ENCODE assay signal across 8 cellular contexts in the genomic region with DNA sequence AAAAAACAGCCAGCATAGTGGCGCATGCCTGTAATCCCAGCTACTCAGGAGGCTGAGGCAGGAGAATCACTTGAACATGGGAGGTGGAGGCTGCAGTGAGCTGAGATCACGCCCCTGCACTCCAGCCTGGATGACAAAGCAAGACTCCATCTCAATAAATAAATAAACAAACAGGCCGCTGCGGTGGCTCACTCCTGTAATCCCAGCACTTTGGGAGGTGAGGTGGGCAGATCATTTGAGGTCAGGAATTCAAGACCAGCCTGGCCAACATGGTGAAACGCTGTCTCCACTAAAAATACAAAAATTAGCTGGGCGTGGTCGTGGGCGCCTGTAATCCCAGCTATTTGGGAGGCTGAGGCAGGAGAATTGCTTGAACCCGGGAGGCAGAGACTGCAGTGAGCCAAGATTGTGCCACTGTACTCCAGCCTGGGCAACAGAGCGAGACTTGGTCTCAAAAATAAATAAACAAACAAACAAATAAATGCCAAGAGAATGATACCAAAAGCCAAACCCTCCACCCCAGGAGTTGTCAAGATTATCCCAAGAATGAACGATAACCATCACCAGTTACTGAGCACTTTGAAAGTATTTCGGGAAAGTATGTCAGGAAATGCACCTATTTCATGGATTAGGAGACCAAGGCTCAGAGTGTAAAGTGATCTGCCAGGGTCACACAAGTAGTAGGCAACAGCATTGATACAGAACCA. TPM values are rescaled to one million over a fixed set of nuclear protein-coding genes. Genes with fewer than 3 reads are reported as not detected.
DNase-seq lines count a peak whose midpoint lies in the region; ATAC-seq, FAIRE-seq and TF ChIP-seq lines count a peak whose summit lies in the region.
"Not testable (repeated sequence)": the region's sequence is repeated elsewhere in the genome, so short reads cannot be mapped to it uniquely, and the experiment has no call there.
"Had no signal": no experiment of that assay in that cellular context is flagged by ENCODE, and none has a peak within 500 bp of the region (broad histone marks: within the 10 kb centered on the region; RNA-seq: fewer than 3 reads in every experiment).

No MANE protein-coding gene starts in this region.

- POLR2A ChIA-PET in CD8-positive, alpha-beta memory T cell (lab: Charles Lee) = interaction anchor here (0.9 to 9.5 kb wide), 8 partner anchors 12 to 51 kb away, joined by 4 to 96 read pairs (median 8); a partner anchor contains a TSS
- POLR2A ChIA-PET in RWPE1 (lab: Yijun Ruan, JAX; ENCODE audit: low non-redundant PET) = not testable (repeated sequence)

- H3K27me3 Mint-ChIP-seq in CD8-positive, alpha-beta memory T cell; activated CD8-positive, alpha-beta memory T cell treated with anti-CD3 and anti-CD28 coated beads, Interleukin-2, amount 10 ng/mL, durations not matched to agents 7 days and 5 days; astrocyte (ENCODE audit: low read depth, unreplicated experiment); mesothelial cell of epicardium (ENCODE audit: low read depth): not testable (repeated sequence)

- 74 to 87% methylated on average over 4 to 5 of the region's 12 CpGs for WGBS in gastroesophageal sphincter (ENCODE audit: low coverage in 1 of 2), 2 donors
- 77 to 95% (median 89%) methylated on average over 12 of the region's 12 CpGs for WGBS in spleen, 5 donors

- peak overlapping the region; percentile 70 to 93 (median 83) for H3K4me3 Mint-ChIP-seq in CD8-positive, alpha-beta memory T cell
- peak overlapping the region; percentile 66 for H3K4me3 Mint-ChIP-seq in activated CD8-positive, alpha-beta memory T cell treated with anti-CD3 and anti-CD28 coated beads, Interleukin-2, amount 10 ng/mL, durations not matched to agents 7 days and 5 days
- H3K4me3 Mint-ChIP-seq in astrocyte (ENCODE audit: unreplicated experiment) = peak overlapping the region; percentile 13
- not testable (repeated sequence) for H3K4me3 Mint-ChIP-seq in mesothelial cell of epicardium

- intact Hi-C loops in spleen (cut with DNase I; ENCODE audit: low total_unique reads) = not testable (repeated sequence)

- FAIRE-seq in astrocyte (lab: Jason Lieb, UNC) = not testable (repeated sequence)

- H3K36me3 ChIP-seq in CD8-positive, alpha-beta memory T cell (ENCODE audit: insufficient read depth, low read length); gastroesophageal sphincter: not testable (repeated sequence)
- H3K36me3 ChIP-seq in astrocyte (ENCODE audit: insufficient read depth, low read length) = peaks cover 13% of the 10 kb centered on the region
- peaks cover 0 to 16% (median 0%) of the 10 kb centered on the region in 6 donors for H3K36me3 ChIP-seq in spleen

- H3K9me3 ChIP-seq in CD8-positive, alpha-beta memory T cell (ENCODE audit: low read length); astrocyte (ENCODE audit: insufficient read depth, low read depth, low read length); gastroesophageal sphincter; spleen: not testable (repeated sequence)

- H3K4me3 ChIP-seq in CD8-positive, alpha-beta memory T cell (ENCODE audit: low read length); astrocyte (ENCODE audit: insufficient read depth, low read depth, low read length); gastroesophageal sphincter: not testable (repeated sequence)
- H3K4me3 ChIP-seq in spleen = peak overlapping the region in 1 of 8 donors; percentile 58

- not testable (repeated sequence) for H3K9me3 Mint-ChIP-seq in CD8-positive, alpha-beta memory T cell; activated CD8-positive, alpha-beta memory T cell treated with anti-CD3 and anti-CD28 coated beads, Interleukin-2, amount 10 ng/mL, durations not matched to agents 7 days and 5 days (ENCODE audit: low read depth); astrocyte (ENCODE audit: unreplicated experiment); mesothelial cell of epicardium

- H3K9ac ChIP-seq in astrocyte (ENCODE audit: low read length) = not testable (repeated sequence)

- H3K4me1 Mint-ChIP-seq in CD8-positive, alpha-beta memory T cell = peaks cover 81 to 93% (median 92%) of the 10 kb centered on the region in 3 donors
- peaks cover 85% of the 10 kb centered on the region for H3K4me1 Mint-ChIP-seq in activated CD8-positive, alpha-beta memory T cell treated with anti-CD3 and anti-CD28 coated beads, Interleukin-2, amount 10 ng/mL, durations not matched to agents 7 days and 5 days
- H3K4me1 Mint-ChIP-seq in astrocyte (ENCODE audit: low read depth, unreplicated experiment) (peaks cover 51% of the 10 kb centered on the region), mesothelial cell of epicardium (peaks cover 46% of the 10 kb centered on the region)

- peaks cover 100% of the 10 kb centered on the region for H3K79me2 ChIP-seq in astrocyte (ENCODE audit: insufficient read depth, low read length)

- CTCF ChIA-PET in CD8-positive, alpha-beta memory T cell (lab: Charles Lee) = interaction anchor here (1.2 to 34.4 kb wide), 5 partner anchors 11 to 50 kb away, joined by 3 to 727 read pairs (median 6); a partner anchor contains a TSS
- CTCF ChIA-PET in RWPE1 (lab: Yijun Ruan, JAX) = not testable (repeated sequence)
- CTCF ChIA-PET in activated CD8-positive, alpha-beta memory T cell treated with anti-CD3 and anti-CD28 coated beads, Interleukin-2, amount 10 ng/mL, durations not matched to agents 7 days and 5 days (lab: Charles Lee) = interaction anchor here (1.2 to 25.9 kb wide), 6 partner anchors 11 to 50 kb away, joined by 3 to 768 read pairs (median 9); a partner anchor contains a TSS

- H2AFZ ChIP-seq in astrocyte (ENCODE audit: low read depth, low read length) = not testable (repeated sequence)

- H3K4me2 ChIP-seq in astrocyte (ENCODE audit: low read length) = not testable (repeated sequence)

- not testable (repeated sequence) for DNase-seq in CD8-positive, alpha-beta memory T cell; RWPE1 (ENCODE audit: low spot score); activated CD8-positive, alpha-beta memory T cell treated with anti-CD3 and anti-CD28 coated beads, Interleukin-2, amount 10 ng/mL, durations not matched to agents 7 days and 5 days; astrocyte (ENCODE audit: low read depth); mesothelial cell of epicardium (ENCODE audit: low spot score in 2 of 2, unreplicated experiment in 2 of 2); spleen

- not testable (repeated sequence) for ATAC-seq in activated CD8-positive, alpha-beta memory T cell treated with anti-CD3 and anti-CD28 coated beads, Interleukin-2, amount 10 ng/mL, durations not matched to agents 7 days and 5 days; gastroesophageal sphincter

- not testable (repeated sequence) for H3K27ac ChIP-seq in CD8-positive, alpha-beta memory T cell (ENCODE audit: low read depth, low read length); astrocyte (ENCODE audit: low read depth, low read length)
- H3K27ac ChIP-seq in RWPE1 (peak overlapping the region; percentile 91), gastroesophageal sphincter (peak overlapping the region in 3 of 4 donors; percentile 68 to 93 (median 93)), spleen (peak overlapping the region; percentile 19 to 97 (median 86))

- not testable (repeated sequence) for H3K27me3 ChIP-seq in CD8-positive, alpha-beta memory T cell (ENCODE audit: insufficient read depth, low read length, poor library complexity, severe bottlenecking); astrocyte (ENCODE audit: insufficient read depth, low read length); gastroesophageal sphincter
- H3K27me3 ChIP-seq in spleen (replicated peaks in 1 of 7) = peaks cover 0 to 63% (median 0%) of the 10 kb centered on the region in 7 donors

- peaks cover 8 to 27% (median 15%) of the 10 kb centered on the region in 3 donors for H3K36me3 Mint-ChIP-seq in CD8-positive, alpha-beta memory T cell
- H3K36me3 Mint-ChIP-seq in activated CD8-positive, alpha-beta memory T cell treated with anti-CD3 and anti-CD28 coated beads, Interleukin-2, amount 10 ng/mL, durations not matched to agents 7 days and 5 days = peaks cover 47% of the 10 kb centered on the region
- peaks cover 31% of the 10 kb centered on the region for H3K36me3 Mint-ChIP-seq in astrocyte (ENCODE audit: low read depth, unreplicated experiment)
- H3K36me3 Mint-ChIP-seq in mesothelial cell of epicardium = not testable (repeated sequence)

- not testable (repeated sequence) for TF ChIP-seq EP300 in gastroesophageal sphincter (IDR thresholded peaks at IDR 0.05)

- TF ChIP-seq CTCF in RWPE1 (conservative IDR thresholded peaks at IDR 0.05; ENCODE audit: low read depth); astrocyte (IDR thresholded peaks at IDR 0.05; ENCODE audit: insufficient read depth, low read depth, low read length); gastroesophageal sphincter (IDR thresholded peaks at IDR 0.05); mesothelial cell of epicardium (IDR thresholded peaks at IDR 0.05; ENCODE audit: unreplicated experiment); spleen (IDR thresholded peaks at IDR 0.05 in 8 of 11, conservative IDR thresholded peaks at IDR 0.05 in 3 of 11): not testable (repeated sequence)

- peak overlapping the region; percentile 85 to 98 (median 92) for H3K27ac Mint-ChIP-seq in CD8-positive, alpha-beta memory T cell
- peak overlapping the region; percentile 94 for H3K27ac Mint-ChIP-seq in activated CD8-positive, alpha-beta memory T cell treated with anti-CD3 and anti-CD28 coated beads, Interleukin-2, amount 10 ng/mL, durations not matched to agents 7 days and 5 days
- H3K27ac Mint-ChIP-seq in astrocyte (ENCODE audit: unreplicated experiment) = not testable (repeated sequence)
- H3K27ac Mint-ChIP-seq in mesothelial cell of epicardium = peak overlapping the region; percentile 36

- TF ChIP-seq POLR2A in gastroesophageal sphincter (IDR thresholded peaks at IDR 0.05); spleen (IDR thresholded peaks at IDR 0.05): not testable (repeated sequence)

- H3K4me1 ChIP-seq in CD8-positive, alpha-beta memory T cell (ENCODE audit: insufficient read depth, low read length) = peaks cover 92% of the 10 kb centered on the region
- H3K4me1 ChIP-seq in astrocyte (ENCODE audit: insufficient read depth, low read length) = peaks cover 42% of the 10 kb centered on the region
- H3K4me1 ChIP-seq in gastroesophageal sphincter = peaks cover 10 to 99% (median 78%) of the 10 kb centered on the region in 3 donors
- H3K4me1 ChIP-seq in spleen = peaks cover 66 to 100% (median 95%) of the 10 kb centered on the region in 6 donors

- H4K20me1 ChIP-seq in astrocyte (ENCODE audit: insufficient read depth, low read length) = peaks cover 79% of the 10 kb centered on the region

RNA-seq across cellular contexts. Expression of a gene that starts 14.0 kb away (rescaled TPM):
- 10 to 100 TPM; 33.7 to 35.9 TPM for total RNA-seq in CD8-positive, alpha-beta memory T cell
- polyA plus RNA-seq in CD8-positive, alpha-beta memory T cell = 146 TPM
- total RNA-seq in activated CD8-positive, alpha-beta memory T cell treated with anti-CD3 and anti-CD28 coated beads, Interleukin-2, amount 10 ng/mL, durations not matched to agents 7 days and 5 days = 100 to 1,000 TPM in 1 of 2 experiments, 10 to 100 TPM in 1; 69.3 to 146 TPM
- 126 and 151 TPM in 2 replicates for total RNA-seq in astrocyte
- 10 to 100 TPM; 43.2 to 80.4 (median 59.4) TPM for total RNA-seq in gastroesophageal sphincter
- 113 to 123 TPM (median 117 TPM) in 3 replicates for total RNA-seq in mesothelial cell of epicardium
- 100 to 1,000 TPM in 5 of 7 donors, 10 to 100 TPM in 2; 91.8 to 161 (median 149) TPM for total RNA-seq in spleen
- polyA plus RNA-seq in spleen = 10 to 100 TPM; 22.3 to 49.8 (median 35.6) TPM

RNA-seq across cellular contexts. Expression of a gene that starts 40.2 kb away (rescaled TPM):
- total RNA-seq in CD8-positive, alpha-beta memory T cell = 1,000 to 10,000 TPM; 1,831 to 1,935 TPM
- 44.9 TPM for polyA plus RNA-seq in CD8-positive, alpha-beta memory T cell
- 1,000 to 10,000 TPM in 1 of 2 experiments, 100 to 1,000 TPM in 1; 953 to 3,569 TPM for total RNA-seq in activated CD8-positive, alpha-beta memory T cell treated with anti-CD3 and anti-CD28 coated beads, Interleukin-2, amount 10 ng/mL, durations not matched to agents 7 days and 5 days
- 2,157 and 2,549 TPM in 2 replicates for total RNA-seq in astrocyte
- under 1 TPM in 3 of 4 donors, not detected in 1; under 0.01 TPM for total RNA-seq in gastroesophageal sphincter
- total RNA-seq in mesothelial cell of epicardium = 9,118 to 10,048 TPM (median 9,930 TPM) in 3 replicates
- total RNA-seq in spleen = over 10,000 TPM in 4 of 7 donors, under 1 TPM in 3; under 0.01 to 20,748 (median 15,186) TPM
- polyA plus RNA-seq in spleen = not detected
- polyA plus RNA-seq: esophagus had no signal

RNA-seq across cellular contexts. Expression of a gene that starts 41.5 kb away (rescaled TPM):
- total RNA-seq in CD8-positive, alpha-beta memory T cell = 100 to 1,000 TPM; 628 to 678 TPM
- polyA plus RNA-seq in CD8-positive, alpha-beta memory T cell = not detected
- 1,000 to 10,000 TPM in 1 of 2 experiments, 100 to 1,000 TPM in 1; 780 to 2,122 TPM for total RNA-seq in activated CD8-positive, alpha-beta memory T cell treated with anti-CD3 and anti-CD28 coated beads, Interleukin-2, amount 10 ng/mL, durations not matched to agents 7 days and 5 days
- total RNA-seq in astrocyte (2,477 and 2,591 TPM in 2 replicates), gastroesophageal sphincter (under 1 TPM in 1 of 4 donors, not detected in 3; under 0.01 TPM), mesothelial cell of epicardium (5,196 to 5,477 TPM (median 5,368 TPM) in 3 replicates), spleen (1,000 to 10,000 TPM in 4 of 7 donors, under 1 TPM in 2, not detected in 1; under 0.01 to 7,358 (median 2,736) TPM)
- polyA plus RNA-seq in spleen = not detected
- polyA plus RNA-seq: esophagus had no signal

RNA-seq across cellular contexts. Expression of a gene that starts 50.6 kb away (rescaled TPM):
- total RNA-seq in CD8-positive, alpha-beta memory T cell = 1 to 10 TPM; 1.8 to 1.9 TPM
- polyA plus RNA-seq in CD8-positive, alpha-beta memory T cell = 0.68 TPM
- total RNA-seq in activated CD8-positive, alpha-beta memory T cell treated with anti-CD3 and anti-CD28 coated beads, Interleukin-2, amount 10 ng/mL, durations not matched to agents 7 days and 5 days = 1 to 10 TPM; 2.4 to 3.0 TPM
- 2.5 and 2.7 TPM in 2 replicates for total RNA-seq in astrocyte
- total RNA-seq in gastroesophageal sphincter = 1 to 10 TPM in 3 of 4 donors, under 1 TPM in 1; 0.67 to 3.9 (median 3.7) TPM
- 3.9 to 4.6 TPM (median 4.3 TPM) in 3 replicates for total RNA-seq in mesothelial cell of epicardium
- total RNA-seq in spleen = 1 to 10 TPM in 6 of 7 donors, under 1 TPM in 1; 0.66 to 2.6 (median 1.7) TPM
- polyA plus RNA-seq in spleen = 1 to 10 TPM; 1.2 to 1.4 (median 1.3) TPM

RNA-seq across cellular contexts. Expression of a gene that starts 50.6 kb away (rescaled TPM):
- 1,000 to 10,000 TPM; 4,137 to 4,308 TPM for total RNA-seq in CD8-positive, alpha-beta memory T cell
- polyA plus RNA-seq in CD8-positive, alpha-beta memory T cell = 1,675 TPM
- total RNA-seq in activated CD8-positive, alpha-beta memory T cell treated with anti-CD3 and anti-CD28 coated beads, Interleukin-2, amount 10 ng/mL, durations not matched to agents 7 days and 5 days = 1,000 to 10,000 TPM; 1,755 to 2,356 TPM
- total RNA-seq in astrocyte = 1,543 and 1,660 TPM in 2 replicates
- 1,000 to 10,000 TPM; 1,730 to 2,825 (median 2,260) TPM for total RNA-seq in gastroesophageal sphincter
- 1,924 to 1,989 TPM (median 1,950 TPM) in 3 replicates for total RNA-seq in mesothelial cell of epicardium
- 1,000 to 10,000 TPM; 1,023 to 1,741 (median 1,286) TPM for total RNA-seq in spleen
- 1,000 to 10,000 TPM; 3,423 to 5,071 (median 3,908) TPM for polyA plus RNA-seq in spleen
